29 cellular contexts compared by ENCODE assay signal in the genomic region with DNA sequence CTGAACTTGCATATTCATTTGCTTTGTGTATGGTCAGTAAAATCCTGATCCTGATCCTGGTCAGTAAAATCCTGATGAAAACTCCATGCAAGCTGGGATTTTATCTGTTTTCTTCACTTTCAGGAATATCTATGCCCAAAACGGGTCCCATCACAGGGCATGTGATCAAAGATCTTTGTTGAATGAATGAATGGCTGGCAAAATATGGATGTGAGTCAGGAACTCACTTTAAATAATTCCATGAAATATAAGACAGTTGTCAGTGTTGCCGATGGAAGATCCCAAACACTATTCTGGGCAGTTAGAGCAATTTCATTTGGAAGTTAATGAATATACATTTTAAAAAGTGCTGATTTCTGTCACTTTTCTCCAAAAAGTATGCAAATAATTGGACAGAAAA.
"Had no signal": no experiment of that assay in that cellular context is flagged by ENCODE, and none has a peak within 500 bp of the region (broad histone marks: within the 10 kb centered on the region; RNA-seq: fewer than 3 reads in every experiment).

No MANE protein-coding gene starts in this region.

- H3K27me3 Mint-ChIP-seq: activated naive CD8-positive, alpha-beta T cell treated with anti-CD3 and anti-CD28 coated beads for 36 hours had no signal

- H3K36me3 ChIP-seq: adrenal gland, cardiac muscle cell, colonic mucosa, heart left ventricle, spleen, transverse colon had no signal

- H3K4me1 Mint-ChIP-seq: mesothelial cell of epicardium had no signal

- H3K36me3 Mint-ChIP-seq: activated naive CD8-positive, alpha-beta T cell treated with anti-CD3 and anti-CD28 coated beads for 36 hours; immature natural killer cell; mesothelial cell of epicardium had no signal

- H3K27me3 ChIP-seq: adrenal gland, body of pancreas, cardiac muscle cell, colonic mucosa, heart left ventricle, spleen, transverse colon had no signal

- H3K4me1 ChIP-seq: adrenal gland, body of pancreas, colonic mucosa, heart left ventricle, spleen, transverse colon had no signal

- H3K4me3 Mint-ChIP-seq: activated naive CD4-positive, alpha-beta T cell treated with anti-CD3 and anti-CD28 coated beads for 36 hours; activated naive CD8-positive, alpha-beta T cell treated with anti-CD3 and anti-CD28 coated beads for 36 hours; mesothelial cell of epicardium had no signal

- H3K9me3 Mint-ChIP-seq: activated naive CD4-positive, alpha-beta T cell treated with anti-CD3 and anti-CD28 coated beads for 36 hours; activated naive CD8-positive, alpha-beta T cell treated with anti-CD3 and anti-CD28 coated beads for 36 hours; mesothelial cell of epicardium had no signal

- DNase-seq: activated CD4-positive, alpha-beta T cell treated with anti-CD3 and anti-CD28 coated beads for 4 hours; activated CD4-positive, alpha-beta T cell treated with anti-CD3 and anti-CD28 coated beads, Interleukin-2, amount 50 U/mL, for 4 hours; activated CD8-positive, alpha-beta memory T cell treated with anti-CD3 and anti-CD28 coated beads for 24 hours; activated effector memory CD4-positive, alpha-beta T cell treated with anti-CD3 and anti-CD28 coated beads, Interleukin-2, amount 50 U/mL, for 16 hours; activated naive CD4-positive, alpha-beta T cell treated with anti-CD3 and anti-CD28 coated beads for 36 hours; activated naive CD8-positive, alpha-beta T cell treated with anti-CD3 and anti-CD28 coated beads for 36 hours; adrenal gland; aorta; body of pancreas; cerebellar nuclear complex; colonic mucosa; effector CD8-positive, alpha-beta T cell; erythroblast; heart left ventricle; hypothalamus; immature natural killer cell; naive thymus-derived CD4-positive, alpha-beta T cell; occipital lobe; right cardiac atrium; spleen; stimulated activated CD4-positive, alpha-beta T cell treated with anti-CD3 and anti-CD28 coated beads, Interleukin-2, amount 100 ng/mL, for 48 hours; stimulated activated naive CD4-positive, alpha-beta T cell treated with Interleukin-2 at 50 U/mL for 16 hours; transverse colon had no signal

- H3K9me3 ChIP-seq: adrenal gland, colonic mucosa, heart left ventricle, transverse colon had no signal

- H3K27ac ChIP-seq: adrenal gland, body of pancreas, cardiac muscle cell, colonic mucosa, heart left ventricle, transverse colon, VCaP had no signal

- FAIRE-seq: endometrium, TTC549, urothelium cell line had no signal

- H3K4me3 ChIP-seq: adrenal gland, body of pancreas, cardiac muscle cell, colonic mucosa had no signal

- H3K27ac Mint-ChIP-seq: activated naive CD8-positive, alpha-beta T cell treated with anti-CD3 and anti-CD28 coated beads for 36 hours; mesothelial cell of epicardium had no signal

- ATAC-seq: body of pancreas; heart left ventricle; naive thymus-derived CD4-positive, alpha-beta T cell; right cardiac atrium had no signal
